ENCODE assay signal across 8 cellular contexts in genomic region chr16:89972244-89973234, GRCh38. TPM values are rescaled to one million over a fixed set of nuclear protein-coding genes. Genes with fewer than 3 reads are reported as not detected.
DNase-seq lines count a peak whose midpoint lies in the region; ATAC-seq and TF ChIP-seq lines count a peak whose summit lies in the region.

No MANE protein-coding gene starts in this region.

- DNase-seq in ELR (ENCODE audit: low read depth), result peak; percentile 90
- DNase-seq in GOT3 (lab: John Stamatoyannopoulos, UW), result peak; percentile 85
- no peak for DNase-seq in LNCaP clone FGC (ENCODE audit: low read depth)
- DNase-seq in SIG-M5 treated with dmso at 0.1 percent for 504 hours (lab: John Stamatoyannopoulos, UW; ENCODE audit: unreplicated experiment), result peak; percentile 85
- DNase-seq in activated naive CD4-positive, alpha-beta T cell (lab: John Stamatoyannopoulos, UW), result peak; percentile 72 to 87 (median 76)
- DNase-seq in non-pigmented ciliary epithelial cell (ENCODE audit: low read depth), result peak; percentile 28
- peak; percentile 31 to 99 (median 84) for DNase-seq in substantia nigra (lab: John Stamatoyannopoulos, UW)

- H3K36me3 ChIP-seq in gastroesophageal sphincter, result peaks cover 0 to 20% of the 10 kb centered on the region in 2 donors

- H3K27me3 ChIP-seq in gastroesophageal sphincter, result no peaks in the 10 kb centered on the region

- H3K4me1 ChIP-seq in gastroesophageal sphincter, result peaks cover 0 to 43% (median 20%) of the 10 kb centered on the region in 3 donors

- H3K4me3 ChIP-seq in LNCaP clone FGC (ENCODE audit: low read depth, low read length) (peak overlapping the region; percentile 72), gastroesophageal sphincter (peak overlapping the region; percentile 74 to 76)

- H3K27ac ChIP-seq in gastroesophageal sphincter, result peak overlapping the region; percentile 83 to 98 (median 97)
- H3K27ac ChIP-seq in substantia nigra (ENCODE audit: low read depth, low read length, poor library complexity, severe bottlenecking), result peak overlapping the region; percentile 86

- TF ChIP-seq EP300 in gastroesophageal sphincter (IDR thresholded peaks at IDR 0.05), result no peak

- peak; percentile 99 for ATAC-seq in gastroesophageal sphincter

- 0% methylated on average over 1 to 26 of the region's 104 CpGs for WGBS in gastroesophageal sphincter (ENCODE audit: low coverage in 1 of 2), 2 donors

- H3K9me3 ChIP-seq in gastroesophageal sphincter, result peaks cover 0 to 5% (median 0%) of the 10 kb centered on the region in 3 donors

- TF ChIP-seq CTCF in LNCaP clone FGC (IDR thresholded peaks at IDR 0.05; ENCODE audit: control insufficient read depth, extremely low read depth, insufficient read depth), result no peak
- TF ChIP-seq CTCF in gastroesophageal sphincter (IDR thresholded peaks at IDR 0.05), result peak in 3 of 4 experiments; percentile 8 to 45 (median 35)

- peak; percentile 91 to 92 for TF ChIP-seq POLR2A in gastroesophageal sphincter (IDR thresholded peaks at IDR 0.05)

RNA-seq across cellular contexts. Expression of gene DEF8, which starts 24.0 kb away (rescaled TPM):
- total RNA-seq in gastroesophageal sphincter, result 100 to 1,000 TPM in 1 of 4 donors, 10 to 100 TPM in 3; 86.3 to 116 (median 90.1) TPM

RNA-seq across cellular contexts. Expression of gene DBNDD1, which starts 46.7 kb away (rescaled TPM):
- total RNA-seq in gastroesophageal sphincter, result 1 to 10 TPM; 1.1 to 4.1 (median 3.5) TPM

RNA-seq across cellular contexts. Expression of gene TUBB3, which starts 49.4 kb away (rescaled TPM):
- 10 to 100 TPM in 2 of 4 donors, 1 to 10 TPM in 2; 5.3 to 11.8 (median 9.1) TPM for total RNA-seq in gastroesophageal sphincter

RNA-seq across cellular contexts. Expression of gene MC1R, which starts 53.9 kb away (rescaled TPM):
- total RNA-seq in gastroesophageal sphincter, result 1 to 10 TPM; 1.0 to 7.3 (median 3.6) TPM
